In the genomic region with DNA sequence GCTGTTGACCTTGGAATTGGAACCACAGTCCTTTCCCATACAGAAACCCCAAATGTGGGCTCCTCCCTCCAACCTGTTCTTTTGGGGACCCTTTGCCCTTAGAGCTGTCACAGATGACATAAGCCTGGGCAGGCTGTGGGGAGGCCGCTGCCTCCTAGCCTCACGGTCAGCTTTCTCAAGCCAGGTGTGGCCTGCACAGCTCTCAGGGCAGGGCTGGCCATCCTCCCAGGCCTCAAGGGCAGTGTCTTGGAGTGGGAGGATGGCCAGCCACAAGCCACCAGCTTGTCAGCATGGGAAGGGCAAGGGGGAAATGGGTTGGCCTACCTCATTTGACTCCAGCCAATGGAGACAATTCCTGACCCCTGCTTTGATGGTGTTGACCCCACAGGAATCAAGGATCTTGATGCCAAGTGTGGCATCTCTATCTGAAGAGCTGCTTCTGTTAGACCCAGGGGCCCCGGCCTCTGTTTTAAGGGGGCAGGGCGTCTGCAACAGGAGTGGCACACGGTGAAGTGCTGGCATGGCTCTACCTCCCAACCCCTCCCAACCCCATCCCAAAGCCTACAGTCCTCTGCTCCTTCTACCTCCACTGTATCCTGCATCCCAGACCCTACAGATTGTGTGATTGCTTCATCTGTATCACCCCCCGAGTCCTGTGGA, we compare ENCODE assay signal across 1 cellular context.
TF ChIP-seq lines count a peak whose summit lies in the region.

No MANE protein-coding gene starts in this region.

TF ChIP-seq in H1, 55 proteins besides CTCF, POLR2A, EP300 and RAD21:
- no peak for TF ChIP-seq NANOG (IDR thresholded peaks at IDR 0.05; ENCODE audit: insufficient read depth, low read depth, low read length, poor library complexity, severe bottlenecking)
- TF ChIP-seq KDM5A (IDR thresholded peaks at IDR 0.05; ENCODE audit: low read length) = no peak
- TF ChIP-seq SIX5 (IDR thresholded peaks at IDR 0.05; ENCODE audit: low read depth, low read length) = no peak
- TF ChIP-seq, protein P1, sequence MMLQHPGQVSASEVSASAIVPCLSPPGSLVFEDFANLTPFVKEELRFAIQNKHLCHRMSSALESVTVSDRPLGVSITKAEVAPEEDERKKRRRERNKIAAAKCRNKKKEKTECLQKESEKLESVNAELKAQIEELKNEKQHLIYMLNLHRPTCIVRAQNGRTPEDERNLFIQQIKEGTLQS (IDR thresholded peaks at IDR 0.05; ENCODE audit: insufficient read depth, low read depth, low read length) = no peak
- TF ChIP-seq CEBPB (IDR thresholded peaks at IDR 0.05; ENCODE audit: low read depth, low read length) = no peak
- no peak for TF ChIP-seq SRF (IDR thresholded peaks at IDR 0.05; ENCODE audit: low read depth, low read length)
- TF ChIP-seq TAF1 (IDR thresholded peaks at IDR 0.05; ENCODE audit: low read depth, low read length) = no peak
- no peak for TF ChIP-seq SP2 (IDR thresholded peaks at IDR 0.05; ENCODE audit: low read length)
- no peak for TF ChIP-seq RBBP5 (IDR thresholded peaks at IDR 0.05; ENCODE audit: borderline replicate concordance, low read depth, low read length)
- no peak for TF ChIP-seq SP4 (IDR thresholded peaks at IDR 0.05; ENCODE audit: low read length)
- TF ChIP-seq, protein P2, sequence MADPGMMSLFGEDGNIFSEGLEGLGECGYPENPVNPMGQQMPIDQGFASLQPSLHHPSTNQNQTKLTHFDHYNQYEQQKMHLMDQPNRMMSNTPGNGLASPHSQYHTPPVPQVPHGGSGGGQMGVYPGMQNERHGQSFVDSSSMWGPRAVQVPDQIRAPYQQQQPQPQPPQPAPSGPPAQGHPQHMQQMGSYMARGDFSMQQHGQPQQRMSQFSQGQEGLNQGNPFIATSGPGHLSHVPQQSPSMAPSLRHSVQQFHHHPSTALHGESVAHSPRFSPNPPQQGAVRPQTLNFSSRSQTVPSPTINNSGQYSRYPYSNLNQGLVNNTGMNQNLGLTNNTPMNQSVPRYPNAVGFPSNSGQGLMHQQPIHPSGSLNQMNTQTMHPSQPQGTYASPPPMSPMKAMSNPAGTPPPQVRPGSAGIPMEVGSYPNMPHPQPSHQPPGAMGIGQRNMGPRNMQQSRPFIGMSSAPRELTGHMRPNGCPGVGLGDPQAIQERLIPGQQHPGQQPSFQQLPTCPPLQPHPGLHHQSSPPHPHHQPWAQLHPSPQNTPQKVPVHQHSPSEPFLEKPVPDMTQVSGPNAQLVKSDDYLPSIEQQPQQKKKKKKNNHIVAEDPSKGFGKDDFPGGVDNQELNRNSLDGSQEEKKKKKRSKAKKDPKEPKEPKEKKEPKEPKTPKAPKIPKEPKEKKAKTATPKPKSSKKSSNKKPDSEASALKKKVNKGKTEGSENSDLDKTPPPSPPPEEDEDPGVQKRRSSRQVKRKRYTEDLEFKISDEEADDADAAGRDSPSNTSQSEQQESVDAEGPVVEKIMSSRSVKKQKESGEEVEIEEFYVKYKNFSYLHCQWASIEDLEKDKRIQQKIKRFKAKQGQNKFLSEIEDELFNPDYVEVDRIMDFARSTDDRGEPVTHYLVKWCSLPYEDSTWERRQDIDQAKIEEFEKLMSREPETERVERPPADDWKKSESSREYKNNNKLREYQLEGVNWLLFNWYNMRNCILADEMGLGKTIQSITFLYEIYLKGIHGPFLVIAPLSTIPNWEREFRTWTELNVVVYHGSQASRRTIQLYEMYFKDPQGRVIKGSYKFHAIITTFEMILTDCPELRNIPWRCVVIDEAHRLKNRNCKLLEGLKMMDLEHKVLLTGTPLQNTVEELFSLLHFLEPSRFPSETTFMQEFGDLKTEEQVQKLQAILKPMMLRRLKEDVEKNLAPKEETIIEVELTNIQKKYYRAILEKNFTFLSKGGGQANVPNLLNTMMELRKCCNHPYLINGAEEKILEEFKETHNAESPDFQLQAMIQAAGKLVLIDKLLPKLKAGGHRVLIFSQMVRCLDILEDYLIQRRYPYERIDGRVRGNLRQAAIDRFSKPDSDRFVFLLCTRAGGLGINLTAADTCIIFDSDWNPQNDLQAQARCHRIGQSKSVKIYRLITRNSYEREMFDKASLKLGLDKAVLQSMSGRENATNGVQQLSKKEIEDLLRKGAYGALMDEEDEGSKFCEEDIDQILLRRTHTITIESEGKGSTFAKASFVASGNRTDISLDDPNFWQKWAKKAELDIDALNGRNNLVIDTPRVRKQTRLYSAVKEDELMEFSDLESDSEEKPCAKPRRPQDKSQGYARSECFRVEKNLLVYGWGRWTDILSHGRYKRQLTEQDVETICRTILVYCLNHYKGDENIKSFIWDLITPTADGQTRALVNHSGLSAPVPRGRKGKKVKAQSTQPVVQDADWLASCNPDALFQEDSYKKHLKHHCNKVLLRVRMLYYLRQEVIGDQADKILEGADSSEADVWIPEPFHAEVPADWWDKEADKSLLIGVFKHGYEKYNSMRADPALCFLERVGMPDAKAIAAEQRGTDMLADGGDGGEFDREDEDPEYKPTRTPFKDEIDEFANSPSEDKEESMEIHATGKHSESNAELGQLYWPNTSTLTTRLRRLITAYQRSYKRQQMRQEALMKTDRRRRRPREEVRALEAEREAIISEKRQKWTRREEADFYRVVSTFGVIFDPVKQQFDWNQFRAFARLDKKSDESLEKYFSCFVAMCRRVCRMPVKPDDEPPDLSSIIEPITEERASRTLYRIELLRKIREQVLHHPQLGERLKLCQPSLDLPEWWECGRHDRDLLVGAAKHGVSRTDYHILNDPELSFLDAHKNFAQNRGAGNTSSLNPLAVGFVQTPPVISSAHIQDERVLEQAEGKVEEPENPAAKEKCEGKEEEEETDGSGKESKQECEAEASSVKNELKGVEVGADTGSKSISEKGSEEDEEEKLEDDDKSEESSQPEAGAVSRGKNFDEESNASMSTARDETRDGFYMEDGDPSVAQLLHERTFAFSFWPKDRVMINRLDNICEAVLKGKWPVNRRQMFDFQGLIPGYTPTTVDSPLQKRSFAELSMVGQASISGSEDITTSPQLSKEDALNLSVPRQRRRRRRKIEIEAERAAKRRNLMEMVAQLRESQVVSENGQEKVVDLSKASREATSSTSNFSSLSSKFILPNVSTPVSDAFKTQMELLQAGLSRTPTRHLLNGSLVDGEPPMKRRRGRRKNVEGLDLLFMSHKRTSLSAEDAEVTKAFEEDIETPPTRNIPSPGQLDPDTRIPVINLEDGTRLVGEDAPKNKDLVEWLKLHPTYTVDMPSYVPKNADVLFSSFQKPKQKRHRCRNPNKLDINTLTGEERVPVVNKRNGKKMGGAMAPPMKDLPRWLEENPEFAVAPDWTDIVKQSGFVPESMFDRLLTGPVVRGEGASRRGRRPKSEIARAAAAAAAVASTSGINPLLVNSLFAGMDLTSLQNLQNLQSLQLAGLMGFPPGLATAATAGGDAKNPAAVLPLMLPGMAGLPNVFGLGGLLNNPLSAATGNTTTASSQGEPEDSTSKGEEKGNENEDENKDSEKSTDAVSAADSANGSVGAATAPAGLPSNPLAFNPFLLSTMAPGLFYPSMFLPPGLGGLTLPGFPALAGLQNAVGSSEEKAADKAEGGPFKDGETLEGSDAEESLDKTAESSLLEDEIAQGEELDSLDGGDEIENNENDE (IDR thresholded peaks at IDR 0.05; ENCODE audit: insufficient replicate concordance, low read length) = no peak
- TF ChIP-seq CTBP2 (IDR thresholded peaks at IDR 0.05; ENCODE audit: borderline replicate concordance, insufficient read depth, insufficient read length, low read length) = no peak
- no peak for TF ChIP-seq BRCA1 (IDR thresholded peaks at IDR 0.05; ENCODE audit: low read depth, low read length)
- no peak for TF ChIP-seq SIRT6 (IDR thresholded peaks at IDR 0.05; ENCODE audit: low read length)
- no peak for TF ChIP-seq TAF7 (optimal IDR thresholded peaks at IDR 0.05; ENCODE audit: borderline replicate concordance, low read depth, low read length)
- no peak for TF ChIP-seq EZH2 (IDR thresholded peaks at IDR 0.05; ENCODE audit: low read depth, low read length, severe bottlenecking)
